Comparison of ENCODE assay signal across 8 cellular contexts in genomic region chr6:16236648-16237199, GRCh38. TPM values are rescaled to one million over a fixed set of nuclear protein-coding genes. Genes with fewer than 3 reads are reported as not detected.
DNase-seq lines count a peak whose midpoint lies in the region; ATAC-seq and TF ChIP-seq lines count a peak whose summit lies in the region.

No MANE protein-coding gene starts in this region.

- H3K27me3 Mint-ChIP-seq in HFFc6 (ENCODE audit: insufficient read depth) = peaks cover 2% of the 10 kb centered on the region; the same call in 1 of the 2 replicates

- peak overlapping the region in 1 of 2 donors; percentile 7 for H3K9ac ChIP-seq in stomach smooth muscle (ENCODE audit: low read length in 2 of 2)

- H3K4me3 ChIP-seq in GM12865 (ENCODE audit: low read depth, low read length) = no peak overlapping the region
- H3K4me3 ChIP-seq in fibroblast of villous mesenchyme (ENCODE audit: low read depth, low read length) = peak overlapping the region; percentile 28
- H3K4me3 ChIP-seq in stomach smooth muscle (ENCODE audit: low read length in 2 of 2) = peak overlapping the region; percentile 42 to 52

- no peaks in the 10 kb centered on the region for H3K9me3 ChIP-seq in stomach smooth muscle (ENCODE audit: control insufficient read depth in 2 of 2, low read length in 2 of 2)

- peak; percentile 66 for DNase-seq in GM12865 (ENCODE audit: low read depth)
- peak; percentile 57 for DNase-seq in HFFc6
- DNase-seq in RPMI7951 (ENCODE audit: low read depth) = peak; percentile 80
- peak; percentile 82 for DNase-seq in fibroblast of villous mesenchyme (ENCODE audit: low read depth)
- DNase-seq in HPDE6-E6E7 (ENCODE audit: extremely low spot score) = no peak
- no peak for DNase-seq in stimulated activated CD4-positive, alpha-beta T cell treated with anti-CD3 and anti-CD28 coated beads, Interleukin-4, amount 100 ng/mL, for 1 hour

- peaks cover 37% of the 10 kb centered on the region for H3K4me1 Mint-ChIP-seq in HFFc6 (ENCODE audit: low read depth)

- H3K27ac ChIP-seq in stomach smooth muscle (ENCODE audit: low read length) = peak overlapping the region; percentile 8

- peak overlapping the region; percentile 84 for H3K4me3 Mint-ChIP-seq in HFFc6

- peak overlapping the region; percentile 61; the same call in 1 of the 2 replicates for H3K27ac Mint-ChIP-seq in HFFc6

- TF ChIP-seq CTCF in GM12865 (IDR thresholded peaks at IDR 0.05; ENCODE audit: insufficient read depth, low read depth, low read length, missing control alignments) (no peak), HFFc6 (IDR thresholded peaks at IDR 0.05) (no peak), fibroblast of villous mesenchyme (IDR thresholded peaks at IDR 0.05; ENCODE audit: insufficient read depth, low read depth, low read length) (no peak)

- no peak for ATAC-seq in activated CD4-positive, CD25-positive, alpha-beta regulatory T cell treated with anti-CD3 and anti-CD28 coated beads, Interleukin-2, amount 50 U/mL, for 24 hours

- H3K9me3 Mint-ChIP-seq in HFFc6 = no peaks in the 10 kb centered on the region

- H3K36me3 Mint-ChIP-seq in HFFc6 (ENCODE audit: low read depth) = no peaks in the 10 kb centered on the region

- H3K36me3 ChIP-seq in stomach smooth muscle (ENCODE audit: control insufficient read depth in 2 of 2, insufficient read depth in 2 of 2, low read length in 2 of 2) = no peaks in the 10 kb centered on the region

- no peaks in the 10 kb centered on the region for H3K27me3 ChIP-seq in stomach smooth muscle (ENCODE audit: control insufficient read depth in 1 of 2, insufficient read depth in 2 of 2, low read length in 2 of 2)

- peaks cover 34% of the 10 kb centered on the region for H3K4me1 ChIP-seq in stomach smooth muscle (ENCODE audit: control insufficient read depth, insufficient read depth, low read length)

RNA-seq across cellular contexts. Expression of gene GMPR, which starts 1.7 kb away (rescaled TPM):
- 1 to 10 TPM; 4.7 to 9.1 (median 5.4) TPM for total RNA-seq in HFFc6 (2021; fragmentation: NEBNext Ultra II Directional; extraction: Animal tissue kit (Norgen Biotek cat#: 25700))
- total RNA-seq in RPMI7951 (2014; rRNA removed; shearing (Covaris generic)) = 33.5 and 34.9 TPM in 2 replicates
- 4.7 and 7.1 TPM in 2 replicates for total RNA-seq in fibroblast of villous mesenchyme

Comparison
In these comparisons a context has a peak if more than half of its experiments do, and no peak if none do; other contexts are left out.
1. DNase-seq: peak in GM12865 (single experiment), HFFc6 (single experiment), RPMI7951 (single experiment) and fibroblast of villous mesenchyme (single experiment); none in HPDE6-E6E7 (single experiment) and stimulated activated CD4-positive, alpha-beta T cell treated with anti-CD3 and anti-CD28 coated beads, Interleukin-4, amount 100 ng/mL, for 1 hour (single experiment).